Comparison of ENCODE assay signal across 37 cellular contexts in the genomic region with DNA sequence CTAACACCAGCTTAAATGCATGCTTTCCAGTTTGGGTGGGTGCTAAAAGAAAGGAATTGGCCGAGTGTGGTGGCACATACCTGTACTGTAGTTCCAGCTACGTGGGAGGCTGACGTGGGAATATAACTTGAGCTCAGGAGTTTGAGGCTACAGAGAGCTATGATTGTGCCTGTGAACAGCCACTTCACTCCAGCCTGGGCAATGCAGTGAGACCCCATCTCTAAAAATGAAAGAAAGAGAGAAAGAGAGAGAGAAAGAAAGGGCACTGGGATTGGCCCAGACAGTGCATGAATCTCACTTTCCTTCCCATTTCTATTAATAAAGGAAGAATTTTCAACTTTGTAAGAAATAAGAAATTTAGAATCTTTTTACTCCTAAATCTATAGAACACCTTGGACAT.
"Had no signal": no experiment of that assay in that cellular context is flagged by ENCODE, and none has a peak within 500 bp of the region (broad histone marks: within the 10 kb centered on the region; RNA-seq: fewer than 3 reads in every experiment).

No MANE protein-coding gene starts in this region.

- ATAC-seq: activated CD4-positive, alpha-beta T cell treated with anti-CD3 and anti-CD28 coated beads for 36 hours; activated CD4-positive, CD25-positive, alpha-beta regulatory T cell treated with anti-CD3 and anti-CD28 coated beads, Interleukin-2, amount 50 U/mL, for 24 hours; activated CD8-positive, alpha-beta memory T cell treated with anti-CD3 and anti-CD28 coated beads, Interleukin-2, amount 10 ng/mL, durations not matched to agents 7 days and 5 days; activated CD8-positive, alpha-beta T cell treated with anti-CD3 and anti-CD28 coated beads, Interleukin-2, amount 10 ng/mL, durations not matched to agents 7 days and 5 days; activated naive CD4-positive, alpha-beta T cell treated with anti-CD3 and anti-CD28 coated beads, Interleukin-2, amount 50 U/mL, for 72 hours; body of pancreas had no signal

- H3K4me3 ChIP-seq: adrenal gland, body of pancreas, breast epithelium had no signal

- H3K27ac ChIP-seq: adrenal gland, body of pancreas, brain microvascular endothelial cell, breast epithelium, VCaP had no signal

- H3K27me3 ChIP-seq: adrenal gland, body of pancreas, brain microvascular endothelial cell, breast epithelium had no signal

- H3K9me3 Mint-ChIP-seq: activated CD4-positive, alpha-beta memory T cell treated with anti-CD3 and anti-CD28 coated beads, Interleukin-2, amount 10 ng/mL, durations not matched to agents 7 days and 5 days; activated CD4-positive, alpha-beta T cell treated with anti-CD3 and anti-CD28 coated beads, Interleukin-2, amount 10 ng/mL, durations not matched to agents 7 days and 5 days; activated naive CD4-positive, alpha-beta T cell treated with anti-CD3 and anti-CD28 coated beads for 36 hours; activated naive CD4-positive, alpha-beta T cell treated with anti-CD3 and anti-CD28 coated beads, Interleukin-2, amount 50 U/mL, for 72 hours; activated naive CD8-positive, alpha-beta T cell treated with anti-CD3 and anti-CD28 coated beads for 36 hours; activated T-cell treated with anti-CD3 and anti-CD28 coated beads, Interleukin-2, amount 50 U/mL, for 24 hours; activated T-helper 2 cell treated with anti-CD3 and anti-CD28 coated beads, Interferon-gamma antibody, Interleukin-2, Interleukin-4, amounts not matched to agents 10 μg/mL and 5 μg/mL and 100 μg/mL, durations not matched to agents 14 hours and 24 hours and 36 hours; T-helper 1 cell treated with Interleukin-12 subunit alpha and Interleukin-12 subunit beta and Interleukin-4 antibody, amounts not matched to agents 30 μg/mL and 1 μg/mL, for 36 hours; T-helper 2 cell treated with Interferon-gamma antibody and Interleukin-4, amounts not matched to agents 5 μg/mL and 100 μg/mL, for 36 hours had no signal

- H3K27ac Mint-ChIP-seq: activated CD4-positive, alpha-beta memory T cell treated with anti-CD3 and anti-CD28 coated beads, Interleukin-2, amount 10 ng/mL, durations not matched to agents 7 days and 5 days; activated CD4-positive, alpha-beta T cell treated with anti-CD3 and anti-CD28 coated beads for 36 hours; activated CD4-positive, alpha-beta T cell treated with anti-CD3 and anti-CD28 coated beads, Interleukin-2, amount 10 ng/mL, durations not matched to agents 7 days and 5 days; activated CD8-positive, alpha-beta memory T cell treated with anti-CD3 and anti-CD28 coated beads, Interleukin-2, amount 10 ng/mL, durations not matched to agents 7 days and 5 days; activated CD8-positive, alpha-beta T cell treated with anti-CD3 and anti-CD28 coated beads, Interleukin-2, amount 10 ng/mL, durations not matched to agents 7 days and 5 days; activated naive CD4-positive, alpha-beta T cell treated with anti-CD3 and anti-CD28 coated beads for 36 hours; activated naive CD4-positive, alpha-beta T cell treated with anti-CD3 and anti-CD28 coated beads, Interleukin-2, amount 50 U/mL, for 72 hours; activated naive CD8-positive, alpha-beta T cell treated with anti-CD3 and anti-CD28 coated beads for 36 hours; activated T-cell treated with anti-CD3 and anti-CD28 coated beads, Interleukin-2, amount 50 U/mL, for 24 hours; activated T-helper 2 cell treated with anti-CD3 and anti-CD28 coated beads, Interferon-gamma antibody, Interleukin-2, Interleukin-4, amounts not matched to agents 10 μg/mL and 5 μg/mL and 100 μg/mL, durations not matched to agents 14 hours and 24 hours and 36 hours; T-helper 1 cell treated with Interleukin-12 subunit alpha and Interleukin-12 subunit beta and Interleukin-4 antibody, amounts not matched to agents 30 μg/mL and 1 μg/mL, for 36 hours; T-helper 2 cell treated with Interferon-gamma antibody and Interleukin-4, amounts not matched to agents 5 μg/mL and 100 μg/mL, for 36 hours had no signal

- H3K36me3 ChIP-seq: adrenal gland, brain microvascular endothelial cell, breast epithelium had no signal

- H3K4me1 Mint-ChIP-seq: activated CD4-positive, alpha-beta memory T cell treated with anti-CD3 and anti-CD28 coated beads, Interleukin-2, amount 10 ng/mL, durations not matched to agents 7 days and 5 days; activated CD4-positive, alpha-beta T cell treated with anti-CD3 and anti-CD28 coated beads for 36 hours; activated CD4-positive, alpha-beta T cell treated with anti-CD3 and anti-CD28 coated beads, Interleukin-2, amount 10 ng/mL, durations not matched to agents 7 days and 5 days; activated CD8-positive, alpha-beta memory T cell treated with anti-CD3 and anti-CD28 coated beads, Interleukin-2, amount 10 ng/mL, durations not matched to agents 7 days and 5 days; activated naive CD8-positive, alpha-beta T cell treated with anti-CD3 and anti-CD28 coated beads for 36 hours had no signal

- H3K4me1 ChIP-seq: adrenal gland, body of pancreas, breast epithelium had no signal

- DNase-seq: activated CD4-positive, alpha-beta memory T cell treated with anti-CD3 and anti-CD28 coated beads, Interleukin-2, amount 10 ng/mL, durations not matched to agents 7 days and 5 days; activated CD4-positive, alpha-beta T cell treated with anti-CD3 and anti-CD28 coated beads for 1 hour; activated CD4-positive, alpha-beta T cell treated with anti-CD3 and anti-CD28 coated beads for 36 hours; activated CD4-positive, alpha-beta T cell treated with anti-CD3 and anti-CD28 coated beads for 48 hours; activated CD4-positive, alpha-beta T cell treated with anti-CD3 and anti-CD28 coated beads, Interleukin-2, amount 10 ng/mL, durations not matched to agents 7 days and 5 days; activated CD4-positive, alpha-beta T cell treated with anti-CD3 and anti-CD28 coated beads, Interleukin-2, amount 50 U/mL, for 48 hours; activated CD4-positive, CD25-positive, alpha-beta regulatory T cell; activated CD8-positive, alpha-beta memory T cell treated with anti-CD3 and anti-CD28 coated beads for 24 hours; activated CD8-positive, alpha-beta memory T cell treated with anti-CD3 and anti-CD28 coated beads, Interleukin-2, amount 10 ng/mL, durations not matched to agents 7 days and 5 days; activated CD8-positive, alpha-beta memory T cell treated with anti-CD3 and anti-CD28 coated beads, Interleukin-2, amount 50 U/mL, for 48 hours; activated CD8-positive, alpha-beta T cell treated with anti-CD3 and anti-CD28 coated beads, Interleukin-2, amount 10 ng/mL, durations not matched to agents 7 days and 5 days; activated effector memory CD4-positive, alpha-beta T cell treated with anti-CD3 and anti-CD28 coated beads, Interleukin-2, amount 50 U/mL, for 16 hours; activated gamma-delta T cell treated with Interleukin-2 at 50 U/mL for 16 hours; activated naive CD4-positive, alpha-beta T cell; activated naive CD4-positive, alpha-beta T cell treated with anti-CD3 and anti-CD28 coated beads for 36 hours; activated naive CD4-positive, alpha-beta T cell treated with anti-CD3 and anti-CD28 coated beads, Interleukin-2, amount 50 U/mL, for 16 hours; activated naive CD8-positive, alpha-beta T cell treated with anti-CD3 and anti-CD28 coated beads for 36 hours; activated T-cell treated with anti-CD3 and anti-CD28 coated beads, Interleukin-2, amount 50 U/mL, for 24 hours; activated T-cell treated with anti-CD3 and anti-CD28 coated beads, Interleukin-2, amount 50 U/mL, for 48 hours; adrenal gland; amniotic stem cell; aorta; body of pancreas; brain microvascular endothelial cell; central memory CD4-positive, alpha-beta T cell; T-helper 1 cell; T-helper 2 cell; T-helper 9 cell had no signal

- H3K27me3 Mint-ChIP-seq: activated CD4-positive, alpha-beta memory T cell treated with anti-CD3 and anti-CD28 coated beads, Interleukin-2, amount 10 ng/mL, durations not matched to agents 7 days and 5 days; activated CD8-positive, alpha-beta memory T cell treated with anti-CD3 and anti-CD28 coated beads, Interleukin-2, amount 10 ng/mL, durations not matched to agents 7 days and 5 days had no signal

- H3K9me3 ChIP-seq: adrenal gland, body of pancreas, breast epithelium had no signal

- FAIRE-seq: astrocyte, TTC549 had no signal

- H3K36me3 Mint-ChIP-seq: activated CD8-positive, alpha-beta memory T cell treated with anti-CD3 and anti-CD28 coated beads, Interleukin-2, amount 10 ng/mL, durations not matched to agents 7 days and 5 days; activated naive CD4-positive, alpha-beta T cell treated with anti-CD3 and anti-CD28 coated beads, Interleukin-2, amount 50 U/mL, for 72 hours; activated naive CD8-positive, alpha-beta T cell treated with anti-CD3 and anti-CD28 coated beads for 36 hours had no signal

- H3K4me3 Mint-ChIP-seq: activated CD4-positive, alpha-beta memory T cell treated with anti-CD3 and anti-CD28 coated beads, Interleukin-2, amount 10 ng/mL, durations not matched to agents 7 days and 5 days; activated CD4-positive, alpha-beta T cell treated with anti-CD3 and anti-CD28 coated beads for 36 hours; activated CD4-positive, alpha-beta T cell treated with anti-CD3 and anti-CD28 coated beads, Interleukin-2, amount 10 ng/mL, durations not matched to agents 7 days and 5 days; activated CD8-positive, alpha-beta memory T cell treated with anti-CD3 and anti-CD28 coated beads, Interleukin-2, amount 10 ng/mL, durations not matched to agents 7 days and 5 days; activated CD8-positive, alpha-beta T cell treated with anti-CD3 and anti-CD28 coated beads, Interleukin-2, amount 10 ng/mL, durations not matched to agents 7 days and 5 days; activated naive CD4-positive, alpha-beta T cell treated with anti-CD3 and anti-CD28 coated beads for 36 hours; activated naive CD8-positive, alpha-beta T cell treated with anti-CD3 and anti-CD28 coated beads for 36 hours; activated T-cell treated with anti-CD3 and anti-CD28 coated beads, Interleukin-2, amount 50 U/mL, for 24 hours; T-helper 1 cell treated with Interleukin-12 subunit alpha and Interleukin-12 subunit beta and Interleukin-4 antibody, amounts not matched to agents 30 μg/mL and 1 μg/mL, for 36 hours; T-helper 2 cell treated with Interferon-gamma antibody and Interleukin-4, amounts not matched to agents 5 μg/mL and 100 μg/mL, for 36 hours had no signal
